Comparison of ENCODE assay signal across 8 cellular contexts in the genomic region with DNA sequence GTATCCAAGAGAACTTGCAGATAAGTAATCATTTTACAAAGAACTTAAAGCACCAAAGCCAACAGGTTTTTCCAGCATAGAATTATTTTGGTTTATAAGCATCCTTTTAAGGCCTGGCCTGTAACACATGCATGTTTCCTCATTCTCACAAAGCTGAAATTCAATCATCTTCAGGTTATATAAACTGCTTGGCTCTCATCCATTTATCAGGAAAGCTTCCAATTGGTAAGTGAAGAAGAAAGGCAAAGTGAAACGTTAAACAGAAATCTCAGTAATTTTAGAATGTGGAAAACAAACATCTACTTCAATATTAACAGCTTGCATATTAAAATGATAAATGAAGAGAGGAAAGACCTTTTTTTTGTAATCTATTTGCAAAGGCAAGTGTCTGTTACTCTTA. TPM values are rescaled to one million over a fixed set of nuclear protein-coding genes. Genes with fewer than 3 reads are reported as not detected.
DNase-seq lines count a peak whose midpoint lies in the region; ATAC-seq and TF ChIP-seq lines count a peak whose summit lies in the region.

No MANE protein-coding gene starts in this region.

- no peak for TF ChIP-seq EP300 in suprapubic skin (IDR thresholded peaks at IDR 0.05)

- no peak for TF ChIP-seq CTCF in suprapubic skin (IDR thresholded peaks at IDR 0.05)

- peaks cover 36% of the 10 kb centered on the region for H3K36me3 ChIP-seq in iPS-20b (ENCODE audit: insufficient read depth, low read depth, low read length)
- peaks cover 13% of the 10 kb centered on the region for H3K36me3 ChIP-seq in suprapubic skin

- peak overlapping the region; percentile 91 for H3K4me3 Mint-ChIP-seq in T-helper 1 cell treated with Interleukin-12 subunit alpha and Interleukin-12 subunit beta and Interleukin-4 antibody, amounts not matched to agents 30 μg/mL and 1 μg/mL, for 36 hours
- H3K4me3 Mint-ChIP-seq in activated CD4-positive, alpha-beta memory T cell treated with anti-CD3 and anti-CD28 coated beads, Interleukin-2, amount 10 ng/mL, durations not matched to agents 7 days and 5 days, result peak overlapping the region; percentile 85

- peaks cover 32% of the 10 kb centered on the region for H3K36me3 Mint-ChIP-seq in T-helper 1 cell treated with Interleukin-12 subunit alpha and Interleukin-12 subunit beta and Interleukin-4 antibody, amounts not matched to agents 30 μg/mL and 1 μg/mL, for 36 hours (ENCODE audit: low read depth)
- peaks cover 53% of the 10 kb centered on the region for H3K36me3 Mint-ChIP-seq in activated CD4-positive, alpha-beta memory T cell treated with anti-CD3 and anti-CD28 coated beads, Interleukin-2, amount 10 ng/mL, durations not matched to agents 7 days and 5 days (ENCODE audit: low read depth)

- peaks cover 45% of the 10 kb centered on the region for H3K4me1 Mint-ChIP-seq in T-helper 1 cell treated with Interleukin-12 subunit alpha and Interleukin-12 subunit beta and Interleukin-4 antibody, amounts not matched to agents 30 μg/mL and 1 μg/mL, for 36 hours (ENCODE audit: low read depth)
- H3K4me1 Mint-ChIP-seq in activated CD4-positive, alpha-beta memory T cell treated with anti-CD3 and anti-CD28 coated beads, Interleukin-2, amount 10 ng/mL, durations not matched to agents 7 days and 5 days, result peaks cover 57% of the 10 kb centered on the region

- no peaks in the 10 kb centered on the region for H3K9me3 Mint-ChIP-seq in T-helper 1 cell treated with Interleukin-12 subunit alpha and Interleukin-12 subunit beta and Interleukin-4 antibody, amounts not matched to agents 30 μg/mL and 1 μg/mL, for 36 hours
- no peaks in the 10 kb centered on the region for H3K9me3 Mint-ChIP-seq in activated CD4-positive, alpha-beta memory T cell treated with anti-CD3 and anti-CD28 coated beads, Interleukin-2, amount 10 ng/mL, durations not matched to agents 7 days and 5 days

- DNase-seq in T-helper 1 cell, result no peak
- DNase-seq in activated CD4-positive, alpha-beta memory T cell treated with anti-CD3 and anti-CD28 coated beads, Interleukin-2, amount 10 ng/mL, durations not matched to agents 7 days and 5 days, result no peak
- DNase-seq in suprapubic skin (ENCODE audit: low spot score in 2 of 2), result no peak
- no peak for DNase-seq in stimulated activated naive CD4-positive, alpha-beta T cell treated with Interleukin-2 at 50 U/mL for 16 hours (lab: John Stamatoyannopoulos, UW)
- DNase-seq in cerebellar nuclear complex (lab: John Stamatoyannopoulos, UW), result no peak

- no peak for ATAC-seq in HG03135 (IDR thresholded peaks at IDR 0.05; ENCODE audit: unreplicated experiment)

- H3K9me3 ChIP-seq in iPS-20b (ENCODE audit: insufficient read depth, low read depth, low read length) (no peaks in the 10 kb centered on the region), suprapubic skin (no peaks in the 10 kb centered on the region)

- H3K27ac ChIP-seq in iPS-20b (ENCODE audit: low read length) (no peak overlapping the region), suprapubic skin (no peak overlapping the region)

- peak overlapping the region; percentile 97 for H3K9ac ChIP-seq in iPS-20b (ENCODE audit: low read depth, low read length)

- 2% methylated on average over 1 of the region's 1 CpG for WGBS in suprapubic skin

- H3K27me3 ChIP-seq in iPS-20b (ENCODE audit: insufficient read depth, low read length), result no peaks in the 10 kb centered on the region
- no peaks in the 10 kb centered on the region for H3K27me3 ChIP-seq in suprapubic skin

- CTCF ChIA-PET in activated CD4-positive, alpha-beta memory T cell treated with anti-CD3 and anti-CD28 coated beads, Interleukin-2, amount 10 ng/mL, durations not matched to agents 7 days and 5 days (lab: Charles Lee), result interaction anchor here (0.5 to 1.5 kb wide), 6 partner anchors 158 to 541 kb away, joined by 3 to 4 read pairs (median 3); a partner anchor contains a TSS

- H3K4me1 ChIP-seq in iPS-20b (ENCODE audit: insufficient read depth, low read length) (peaks cover 5% of the 10 kb centered on the region; the same call in 1 of the 2 replicates), suprapubic skin (peaks cover 44% of the 10 kb centered on the region)

- no peaks in the 10 kb centered on the region for H3K27me3 Mint-ChIP-seq in T-helper 1 cell treated with Interleukin-12 subunit alpha and Interleukin-12 subunit beta and Interleukin-4 antibody, amounts not matched to agents 30 μg/mL and 1 μg/mL, for 36 hours (ENCODE audit: low read depth)
- no peaks in the 10 kb centered on the region for H3K27me3 Mint-ChIP-seq in activated CD4-positive, alpha-beta memory T cell treated with anti-CD3 and anti-CD28 coated beads, Interleukin-2, amount 10 ng/mL, durations not matched to agents 7 days and 5 days

- H3K4me3 ChIP-seq in iPS-20b (ENCODE audit: low read length), result peak overlapping the region; percentile 95
- peak overlapping the region; percentile 82 for H3K4me3 ChIP-seq in suprapubic skin

- POLR2A ChIA-PET in activated CD4-positive, alpha-beta memory T cell treated with anti-CD3 and anti-CD28 coated beads, Interleukin-2, amount 10 ng/mL, durations not matched to agents 7 days and 5 days (lab: Charles Lee), result interaction anchor here (0.8 to 8.4 kb wide), 11 partner anchors 10 to 657 kb away, joined by 3 to 156 read pairs (median 7); a partner anchor contains a TSS

- TF ChIP-seq POLR2A in suprapubic skin (IDR thresholded peaks at IDR 0.05), result no peak

- H3K27ac Mint-ChIP-seq in T-helper 1 cell treated with Interleukin-12 subunit alpha and Interleukin-12 subunit beta and Interleukin-4 antibody, amounts not matched to agents 30 μg/mL and 1 μg/mL, for 36 hours, result peak overlapping the region; percentile 53
- peak overlapping the region; percentile 23 for H3K27ac Mint-ChIP-seq in activated CD4-positive, alpha-beta memory T cell treated with anti-CD3 and anti-CD28 coated beads, Interleukin-2, amount 10 ng/mL, durations not matched to agents 7 days and 5 days

RNA-seq across cellular contexts. Expression of a gene that starts 1.6 kb away (rescaled TPM):
- 10 to 100 TPM; 98.4 to 98.5 TPM for total RNA-seq in activated CD4-positive, alpha-beta memory T cell treated with anti-CD3 and anti-CD28 coated beads, Interleukin-2, amount 10 ng/mL, durations not matched to agents 7 days and 5 days
- total RNA-seq in suprapubic skin, result 100 to 1,000 TPM in 3 of 4 donors, 10 to 100 TPM in 1; 84.2 to 149 (median 120) TPM

RNA-seq across cellular contexts. Expression of a gene that starts 1.9 kb away (rescaled TPM):
- 10 to 100 TPM; 81.7 to 86.4 TPM for total RNA-seq in activated CD4-positive, alpha-beta memory T cell treated with anti-CD3 and anti-CD28 coated beads, Interleukin-2, amount 10 ng/mL, durations not matched to agents 7 days and 5 days
- total RNA-seq in suprapubic skin, result 100 to 1,000 TPM; 149 to 222 (median 194) TPM

RNA-seq across cellular contexts. Expression of a gene that starts 58.4 kb away (rescaled TPM):
- 100 to 1,000 TPM; 124 to 130 TPM for total RNA-seq in activated CD4-positive, alpha-beta memory T cell treated with anti-CD3 and anti-CD28 coated beads, Interleukin-2, amount 10 ng/mL, durations not matched to agents 7 days and 5 days
- 10 to 100 TPM; 49.2 to 97.2 (median 75.3) TPM for total RNA-seq in suprapubic skin
